Comparison of ENCODE assay signal across 13 cellular contexts in the genomic region with DNA sequence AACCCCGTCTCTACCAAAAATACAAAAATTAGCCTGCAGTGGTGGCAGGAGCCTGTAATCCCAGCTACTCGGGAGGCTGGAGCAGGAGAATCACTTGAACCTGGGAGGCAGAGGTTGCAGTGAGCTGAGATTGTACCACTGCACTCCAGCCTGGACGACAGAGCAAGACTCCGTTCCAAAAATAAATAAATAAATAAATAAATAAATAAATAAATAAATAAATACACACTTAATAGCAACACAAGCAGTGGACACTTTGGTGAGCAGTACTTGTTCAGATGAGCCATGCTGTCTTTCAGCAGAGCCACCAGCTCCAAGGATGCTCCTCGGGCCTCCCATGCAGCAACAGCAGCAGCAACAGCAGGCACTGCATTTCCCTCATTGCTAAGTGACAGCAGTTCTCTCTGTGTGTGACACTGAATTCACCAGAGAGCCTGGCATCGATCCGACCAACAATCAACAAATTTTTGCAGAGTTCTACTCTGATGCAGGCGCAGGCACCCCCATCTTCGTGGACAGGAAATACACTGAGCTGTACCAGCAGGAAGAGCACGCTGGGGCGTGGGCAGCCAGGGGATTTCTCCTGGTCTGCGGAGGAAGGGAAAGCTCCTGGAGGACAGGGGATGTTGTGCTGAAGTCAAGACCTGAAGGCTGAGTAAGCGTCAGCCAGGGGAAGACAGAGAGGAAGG. TPM values are rescaled to one million over a fixed set of nuclear protein-coding genes. Genes with fewer than 3 reads are reported as not detected.
DNase-seq lines count a peak whose midpoint lies in the region; ATAC-seq, FAIRE-seq and TF ChIP-seq lines count a peak whose summit lies in the region.
"Had no signal": no experiment of that assay in that cellular context is flagged by ENCODE, and none has a peak within 500 bp of the region (broad histone marks: within the 10 kb centered on the region; RNA-seq: fewer than 3 reads in every experiment).

No MANE protein-coding gene starts in this region.

- H2AFZ ChIP-seq in SU-DHL-6 (ENCODE audit: low read depth, low read length, severe bottlenecking): no peak overlapping the region

- H3K9me2 ChIP-seq in DOHH2 (replicated peaks; ENCODE audit: control insufficient read depth, low read length) (no peaks in the 10 kb centered on the region), SU-DHL-6 (replicated peaks; ENCODE audit: insufficient read depth, low read length) (no peaks in the 10 kb centered on the region)

- DNase-seq in A549 (ENCODE audit: low read depth in 1 of 2, low spot score in 1 of 2) (no peak), NCI-H1436 (lab: John Stamatoyannopoulos, UW) (no peak), type B pancreatic cell (ENCODE audit: extremely low spot score, unreplicated experiment) (no peak), foreskin fibroblast (no peak), mesothelial cell of epicardium (ENCODE audit: low spot score in 2 of 2, unreplicated experiment in 2 of 2) (no peak)
- DNase-seq: cerebellar nuclear complex, DND-41, ovary had no signal

- TF ChIP-seq POLR2A in A549 (IDR thresholded peaks at IDR 0.05; ENCODE audit: low read length): no peak

- no peaks in the 10 kb centered on the region for H3K36me3 Mint-ChIP-seq in dendritic cell treated with granulocyte-macrophage colony-stimulating factor and Interleukin-4, amounts not matched to agents 40 ng/mL and 50 ng/mL, for 4 days (ENCODE audit: low read depth)
- no peaks in the 10 kb centered on the region for H3K36me3 Mint-ChIP-seq in type B pancreatic cell
- H3K36me3 Mint-ChIP-seq in mesothelial cell of epicardium: peaks cover 3% of the 10 kb centered on the region

- CTCF ChIA-PET in A549 (lab: Yijun Ruan, JAX): interaction anchor here (1.1 to 2.7 kb wide), 2 partner anchors 13 to 257 kb away, joined by 3 to 19 read pairs; no protein-coding TSS in a partner anchor

- H3K27ac ChIP-seq in A549 (peak overlapping the region; percentile 12 to 44; a peak in 3 of 6 replicates), DOHH2 (ENCODE audit: low read depth, low read length) (peak overlapping the region; percentile 88), SU-DHL-6 (ENCODE audit: low read depth, low read length) (peak overlapping the region; percentile 62; the same call in 1 of the 2 replicates)
- H3K27ac ChIP-seq: ovary had no signal

- no peak overlapping the region for H3K9ac ChIP-seq in SU-DHL-6 (ENCODE audit: low read length)

- FAIRE-seq in A549 (lab: Jason Lieb, UNC): no peak
- FAIRE-seq: islet of Langerhans had no signal

- H3K4me1 Mint-ChIP-seq in dendritic cell treated with granulocyte-macrophage colony-stimulating factor and Interleukin-4, amounts not matched to agents 40 ng/mL and 50 ng/mL, for 4 days (ENCODE audit: low read depth): peaks cover 69% of the 10 kb centered on the region
- H3K4me1 Mint-ChIP-seq in type B pancreatic cell (ENCODE audit: unreplicated experiment) (peaks cover 24% of the 10 kb centered on the region), mesothelial cell of epicardium (peaks cover 23% of the 10 kb centered on the region)

- H3K4me3 ChIP-seq in A549 (no peak overlapping the region), DOHH2 (ENCODE audit: low read length) (peak overlapping the region; percentile 53), SU-DHL-6 (ENCODE audit: insufficient read depth, low read length, poor library complexity, severe bottlenecking) (no peak overlapping the region), foreskin fibroblast (ENCODE audit: low read depth in 1 of 2, low read length in 2 of 2) (no peak overlapping the region)
- H3K4me3 ChIP-seq: adrenal gland, ovary had no signal

- POLR2A ChIA-PET in A549 (lab: Yijun Ruan, JAX): no interaction called here

- TF ChIP-seq CTCF in A549 (IDR thresholded peaks at IDR 0.05) (no peak), DOHH2 (IDR thresholded peaks at IDR 0.05; ENCODE audit: low read depth, low read length, poor library complexity, severe bottlenecking) (no peak), SU-DHL-6 (IDR thresholded peaks at IDR 0.05; ENCODE audit: insufficient read depth, low read length, poor library complexity, severe bottlenecking) (no peak), type B pancreatic cell (conservative IDR thresholded peaks at IDR 0.05) (no peak), foreskin fibroblast (IDR thresholded peaks at IDR 0.05; ENCODE audit: low read depth, low read length) (no peak), mesothelial cell of epicardium (IDR thresholded peaks at IDR 0.05; ENCODE audit: unreplicated experiment) (no peak)

- H3K4me3 Mint-ChIP-seq in dendritic cell treated with granulocyte-macrophage colony-stimulating factor and Interleukin-4, amounts not matched to agents 40 ng/mL and 50 ng/mL, for 4 days: no peak overlapping the region
- H3K4me3 Mint-ChIP-seq in type B pancreatic cell (no peak overlapping the region), mesothelial cell of epicardium (no peak overlapping the region)

- no peaks in the 10 kb centered on the region for H3K9me3 ChIP-seq in A549
- no peaks in the 10 kb centered on the region for H3K9me3 ChIP-seq in DOHH2 (ENCODE audit: control insufficient read depth, insufficient read depth, low read length)
- no peaks in the 10 kb centered on the region for H3K9me3 ChIP-seq in SU-DHL-6 (ENCODE audit: insufficient read depth, low read length)
- H3K9me3 ChIP-seq: adrenal gland, ovary had no signal

- intact Hi-C loops in dendritic cell treated with granulocyte-macrophage colony-stimulating factor and Interleukin-4, amounts not matched to agents 40 ng/mL and 50 ng/mL, for 4 days (cut with micrococcal nuclease): loop anchor here (10.0 kb wide), 1 partner anchor 316 kb away; no protein-coding TSS in a partner anchor

- TF ChIP-seq EP300 in A549 (IDR thresholded peaks at IDR 0.05): no peak

- WGBS in A549 (ENCODE audit: missing lambda C conversion rate): 97% methylated on average over 8 of the region's 13 CpGs

- no peaks in the 10 kb centered on the region for H3K36me3 ChIP-seq in DOHH2 (ENCODE audit: control insufficient read depth, low read length)
- no peaks in the 10 kb centered on the region for H3K36me3 ChIP-seq in SU-DHL-6 (ENCODE audit: low read length)
- H3K36me3 ChIP-seq: adrenal gland, ovary had no signal

- peak overlapping the region; percentile 96 for H3K27ac Mint-ChIP-seq in dendritic cell treated with granulocyte-macrophage colony-stimulating factor and Interleukin-4, amounts not matched to agents 40 ng/mL and 50 ng/mL, for 4 days
- no peak overlapping the region for H3K27ac Mint-ChIP-seq in type B pancreatic cell
- H3K27ac Mint-ChIP-seq in mesothelial cell of epicardium: no peak overlapping the region

- H4K20me1 ChIP-seq in DOHH2 (ENCODE audit: control insufficient read depth, insufficient read depth, low read depth, low read length): no peaks in the 10 kb centered on the region
- H4K20me1 ChIP-seq in SU-DHL-6 (ENCODE audit: low read depth, low read length): no peaks in the 10 kb centered on the region

- H3K79me2 ChIP-seq in DOHH2 (ENCODE audit: control insufficient read depth, low read length) (no peaks in the 10 kb centered on the region), SU-DHL-6 (ENCODE audit: insufficient read depth, low read length) (no peaks in the 10 kb centered on the region)

- H3F3A ChIP-seq in DOHH2 (ENCODE audit: control insufficient read depth, insufficient read depth): peaks cover 14% of the 10 kb centered on the region
- H3F3A ChIP-seq in SU-DHL-6 (ENCODE audit: insufficient read depth): peaks cover 9% of the 10 kb centered on the region; the same call in 1 of the 2 replicates

- peaks cover 39% of the 10 kb centered on the region for H3K27me3 ChIP-seq in DOHH2 (ENCODE audit: control insufficient read depth, low read length)
- no peaks in the 10 kb centered on the region for H3K27me3 ChIP-seq in SU-DHL-6 (ENCODE audit: low read length)
- H3K27me3 ChIP-seq: adrenal gland, ovary had no signal

- no peak for ATAC-seq in A549

- no peaks in the 10 kb centered on the region for H3K9me3 Mint-ChIP-seq in dendritic cell treated with granulocyte-macrophage colony-stimulating factor and Interleukin-4, amounts not matched to agents 40 ng/mL and 50 ng/mL, for 4 days
- peaks cover 5% of the 10 kb centered on the region for H3K9me3 Mint-ChIP-seq in type B pancreatic cell
- peaks cover 6% of the 10 kb centered on the region for H3K9me3 Mint-ChIP-seq in mesothelial cell of epicardium

- H3K4me1 ChIP-seq in A549: peaks cover 31% of the 10 kb centered on the region
- H3K4me1 ChIP-seq in DOHH2 (ENCODE audit: control insufficient read depth, low read length): peaks cover 62% of the 10 kb centered on the region

- H3K27me3 Mint-ChIP-seq in dendritic cell treated with granulocyte-macrophage colony-stimulating factor and Interleukin-4, amounts not matched to agents 40 ng/mL and 50 ng/mL, for 4 days: peaks cover 14% of the 10 kb centered on the region
- peaks cover 5% of the 10 kb centered on the region for H3K27me3 Mint-ChIP-seq in type B pancreatic cell
- peaks cover 4% of the 10 kb centered on the region for H3K27me3 Mint-ChIP-seq in mesothelial cell of epicardium (ENCODE audit: low read depth)

- no peak overlapping the region for H3K4me2 ChIP-seq in A549
- H3K4me2 ChIP-seq in DOHH2 (ENCODE audit: low read length): peak overlapping the region; percentile 78
- H3K4me2 ChIP-seq in SU-DHL-6 (ENCODE audit: low read depth, low read length, poor library complexity, severe bottlenecking): peak overlapping the region; percentile 42

- no peak for TF ChIP-seq RAD21 in A549 (conservative IDR thresholded peaks at IDR 0.05 in 1 of 2, IDR thresholded peaks at IDR 0.05 in 1 of 2)

TF ChIP-seq in A549, 52 proteins besides CTCF, POLR2A, EP300 and RAD21 (continues in another document):
- TF ChIP-seq EHMT2 (IDR thresholded peaks at IDR 0.05; ENCODE audit: low read depth) (no peak), MAFK (IDR thresholded peaks at IDR 0.05; ENCODE audit: partially characterized antibody) (no peak), KDM1A (IDR thresholded peaks at IDR 0.05; ENCODE audit: low read depth) (no peak), GATA3 (IDR thresholded peaks at IDR 0.05; ENCODE audit: borderline replicate concordance) (no peak), SREBF2 (IDR thresholded peaks at IDR 0.05) (no peak), HOXB13 (CRISPR knock-in tag; IDR thresholded peaks at IDR 0.05; ENCODE audit: low read depth) (no peak), PHF8 (IDR thresholded peaks at IDR 0.05; ENCODE audit: borderline replicate concordance, low read depth) (no peak), NPAS2 (CRISPR knock-in tag; IDR thresholded peaks at IDR 0.05; ENCODE audit: borderline replicate concordance) (no peak), HEYL (CRISPR knock-in tag; IDR thresholded peaks at IDR 0.05) (no peak)

RNA-seq across cellular contexts. Expression of a gene that starts 54.0 kb away (rescaled TPM):
- polyA plus RNA-seq in A549 (2011; rRNA removed) (26.8 and 29.8 TPM in 2 replicates), A549 (2017; fragmentation: RNase III; extraction: RNeasy Plus Mini Kit Qiagen cat#74134 plus additional on column Dnase treatment) (12.8 to 13.9 TPM (median 13.0 TPM) in 3 replicates)
- 13.4 and 14.5 TPM in 2 replicates for polyA plus RNA-seq in A549 (2012; cell fraction: cytosol; rRNA removed)
- 10.9 and 15.5 TPM in 2 replicates for polyA plus RNA-seq in A549 (2012; cell fraction: nucleus; rRNA removed)
- 13.3 and 15.5 TPM in 2 replicates for polyA minus RNA-seq in A549 (2011; rRNA and poly(A)+ RNA removed)
- total RNA-seq in type B pancreatic cell (ENCODE audit: low replicate concordance) (23.2 and 31.9 TPM in 2 replicates), mesothelial cell of epicardium (22.8 to 24.0 TPM (median 23.1 TPM) in 3 replicates)

Comparison
In these comparisons a context has a peak if more than half of its experiments do, and no peak if none do; other contexts are left out.
1. H3K27ac ChIP-seq: peak in every context shown above with its lines; median percentile 88 in DOHH2; 62 in SU-DHL-6; 28 in A549.